Comparison of ENCODE assay signal across 8 cellular contexts in genomic region chr9:124868511-124869465, GRCh38. TPM values are rescaled to one million over a fixed set of nuclear protein-coding genes. Genes with fewer than 3 reads are reported as not detected.
DNase-seq lines count a peak whose midpoint lies in the region; ATAC-seq and TF ChIP-seq lines count a peak whose summit lies in the region.

No MANE protein-coding gene starts in this region.

- no peaks in the 10 kb centered on the region for H3K9me3 ChIP-seq in colonic mucosa

- TF ChIP-seq POLR2A in GM18951 (IDR thresholded peaks at IDR 0.05; ENCODE audit: extremely low read depth, insufficient read depth, insufficient read length), result peak; percentile 95

- DNase-seq in Ammon's horn (ENCODE audit: low spot score) (peak; percentile 80), NCI-H446 treated with DMSO at 0.1 percent for 48 hours (lab: John Stamatoyannopoulos, UW) (peak; percentile 15), colonic mucosa (peak; percentile 90), left kidney (ENCODE audit: low read depth, low spot score) (peak; percentile 96)
- peak; percentile 95 for DNase-seq in activated CD4-positive, alpha-beta T cell treated with anti-CD3 and anti-CD28 coated beads for 48 hours
- DNase-seq in stimulated activated CD4-positive, alpha-beta T cell treated with anti-CD3 and anti-CD28 coated beads, Interleukin-1b, Interleukin-23, amount 100 ng/mL, for 48 hours, result peak; percentile 92

- peak overlapping the region; percentile 99 for H3K4me3 ChIP-seq in colonic mucosa

- peak; percentile 52 for ATAC-seq in HG03159 (IDR thresholded peaks at IDR 0.05; ENCODE audit: unreplicated experiment)

- peak overlapping the region; percentile 89 for H3K27ac ChIP-seq in colonic mucosa

- peaks cover 8% of the 10 kb centered on the region for H3K36me3 ChIP-seq in colonic mucosa

- in situ Hi-C loops in GM18951 (cut with MboI; ENCODE audit: low sequenced_read_pairs, unreplicated experiment), result no loop called here

- H3K9ac ChIP-seq in colonic mucosa (ENCODE audit: low read depth in 2 of 2, low read length in 2 of 2), result peak overlapping the region; percentile 98 to 99

- H3K4me1 ChIP-seq in colonic mucosa, result peaks cover 18% of the 10 kb centered on the region

- TF ChIP-seq CTCF in colonic mucosa (IDR thresholded peaks at IDR 0.05), result no peak

- intact Hi-C loops in colonic mucosa (cut with DNase I), result no loop called here

- no peaks in the 10 kb centered on the region for H3K27me3 ChIP-seq in colonic mucosa

RNA-seq across cellular contexts. Expression of gene ARPC5L, which starts 6.9 kb away (rescaled TPM):
- 10 to 100 TPM; 50.0 to 61.5 TPM for total RNA-seq in colonic mucosa

RNA-seq across cellular contexts. Expression of gene RPL35, which starts 7.0 kb away (rescaled TPM):
- 1,000 to 10,000 TPM in 1 of 2 donors, 100 to 1,000 TPM in 1; 890 to 1,374 TPM for total RNA-seq in colonic mucosa

RNA-seq across cellular contexts. Expression of gene WDR38, which starts 15.5 kb away (rescaled TPM):
- total RNA-seq in colonic mucosa, result not detected

Comparison
In these comparisons a context has a peak if more than half of its experiments do, and no peak if none do; other contexts are left out.
1. Peak in every context shown above with its lines: DNase-seq, ATAC-seq, H3K4me3 ChIP-seq and H3K27ac ChIP-seq.
2. DNase-seq: peak in every context shown above with its lines; median percentile 96 in left kidney; 95 in activated CD4-positive, alpha-beta T cell treated with anti-CD3 and anti-CD28 coated beads for 48 hours; 92 in stimulated activated CD4-positive, alpha-beta T cell treated with anti-CD3 and anti-CD28 coated beads, Interleukin-1b, Interleukin-23, amount 100 ng/mL, for 48 hours; 90 in colonic mucosa; 80 in Ammon's horn; 15 in NCI-H446 treated with DMSO at 0.1 percent for 48 hours.